ENCODE assay signal across 16 cellular contexts in genomic region chr22:45478108-45478771, GRCh38. TPM values are rescaled to one million over a fixed set of nuclear protein-coding genes. Genes with fewer than 3 reads are reported as not detected.
A peak's percentile ranks its signal among the peaks of the same experiment; 100 is the strongest.
DNase-seq lines count a peak whose midpoint lies in the region; TF ChIP-seq lines count a peak whose summit lies in the region.
"Had no signal": no experiment of that assay in that cellular context is flagged by ENCODE, and none has a peak within 500 bp of the region (broad histone marks: within the 10 kb centered on the region; RNA-seq: fewer than 3 reads in every experiment).

No MANE protein-coding gene starts in this region.

- H3K4me3 Mint-ChIP-seq in osteocyte (ENCODE audit: unreplicated experiment) = no peak overlapping the region
- H3K4me3 Mint-ChIP-seq: activated T-helper 17 cell treated with anti-CD3 and anti-CD28 coated beads, Interleukin-2, amount 50 U/mL, for 72 hours; CD4-positive, CD25-positive, alpha-beta regulatory T cell; dendritic cell treated with granulocyte-macrophage colony-stimulating factor and Interleukin-4, amounts not matched to agents 40 ng/mL and 50 ng/mL, for 4 days; naive thymus-derived CD4-positive, alpha-beta T cell had no signal

- H3K27ac Mint-ChIP-seq in osteocyte (ENCODE audit: unreplicated experiment) = peak overlapping the region; percentile 82
- H3K27ac Mint-ChIP-seq: activated T-helper 17 cell treated with anti-CD3 and anti-CD28 coated beads, Interleukin-2, amount 50 U/mL, for 72 hours; CD4-positive, CD25-positive, alpha-beta regulatory T cell; dendritic cell treated with granulocyte-macrophage colony-stimulating factor and Interleukin-4, amounts not matched to agents 40 ng/mL and 50 ng/mL, for 4 days; naive thymus-derived CD4-positive, alpha-beta T cell had no signal

- no peak overlapping the region for H3K4me3 ChIP-seq in epithelial cell of esophagus (ENCODE audit: low read length)
- H3K4me3 ChIP-seq: HAP-1, SK-N-MC had no signal

- H3K36me3 Mint-ChIP-seq in osteocyte (ENCODE audit: unreplicated experiment) = no peaks in the 10 kb centered on the region
- H3K36me3 Mint-ChIP-seq: CD4-positive, CD25-positive, alpha-beta regulatory T cell; naive thymus-derived CD4-positive, alpha-beta T cell had no signal

- peaks cover 60% of the 10 kb centered on the region for H3K4me1 Mint-ChIP-seq in osteocyte (ENCODE audit: unreplicated experiment)
- H3K4me1 Mint-ChIP-seq: activated T-helper 17 cell treated with anti-CD3 and anti-CD28 coated beads, Interleukin-2, amount 50 U/mL, for 72 hours; CD4-positive, CD25-positive, alpha-beta regulatory T cell had no signal

- H3K9me3 Mint-ChIP-seq in osteocyte (ENCODE audit: unreplicated experiment) = no peaks in the 10 kb centered on the region
- H3K9me3 Mint-ChIP-seq: activated T-helper 17 cell treated with anti-CD3 and anti-CD28 coated beads, Interleukin-2, amount 50 U/mL, for 72 hours had no signal

- no peaks in the 10 kb centered on the region for H3K27me3 Mint-ChIP-seq in osteocyte (ENCODE audit: unreplicated experiment)

- TF ChIP-seq CTCF in epithelial cell of esophagus (IDR thresholded peaks at IDR 0.05; ENCODE audit: insufficient read depth, low read depth, low read length, missing control alignments) (no peak), osteocyte (IDR thresholded peaks at IDR 0.05) (no peak)

- DNase-seq in AG20443 (ENCODE audit: low spot score) (peak; percentile 53), NCI-H146 treated with DMSO at 0.1 percent for 48 hours (lab: John Stamatoyannopoulos, UW; ENCODE audit: unreplicated experiment) (peak; percentile 30), epithelial cell of esophagus (ENCODE audit: low read depth) (peak; percentile 56), osteocyte (ENCODE audit: extremely low spot score, unreplicated experiment) (no peak), HT-29 (ENCODE audit: low spot score) (no peak), SK-N-DZ (ENCODE audit: low spot score) (no peak)
- no peak for DNase-seq in activated CD8-positive, alpha-beta memory T cell treated with anti-CD3 and anti-CD28 coated beads, Interleukin-2, amount 50 U/mL, for 48 hours
- no peak for DNase-seq in effector CD8-positive, alpha-beta T cell (lab: John Stamatoyannopoulos, UW)
- DNase-seq: CD4-positive, CD25-positive, alpha-beta regulatory T cell; naive thymus-derived CD4-positive, alpha-beta T cell; NCI-H524 treated with DMSO at 0.1 percent for 48 hours; stimulated activated naive CD4-positive, alpha-beta T cell treated with Interleukin-2 at 50 U/mL for 16 hours had no signal

RNA-seq across cellular contexts. Expression of gene FBLN1, which starts 24.4 kb away (rescaled TPM):
- 211 and 240 TPM in 2 replicates for total RNA-seq in osteocyte
- total RNA-seq in HT-29 (2014; rRNA removed; shearing (Covaris generic)) = 0.43 and 0.63 TPM in 2 replicates
- polyA plus RNA-seq in SK-N-DZ (2014; cell fraction: cytosol; rRNA removed) = 94.6 and 108 TPM in 2 replicates
- polyA plus RNA-seq in SK-N-DZ (2014; cell fraction: nucleus; rRNA removed) = 61.4 and 109 TPM in 2 replicates
- polyA plus RNA-seq: CD4-positive, CD25-positive, alpha-beta regulatory T cell; naive thymus-derived CD4-positive, alpha-beta T cell had no signal

Comparison
In these comparisons a context has a peak if more than half of its experiments do, and no peak if none do; other contexts are left out.
1. DNase-seq: peak in AG20443 (single experiment), NCI-H146 treated with DMSO at 0.1 percent for 48 hours (single experiment) and epithelial cell of esophagus (single experiment); none in osteocyte (single experiment), HT-29 (single experiment), activated CD8-positive, alpha-beta memory T cell treated with anti-CD3 and anti-CD28 coated beads, Interleukin-2, amount 50 U/mL, for 48 hours (single experiment), SK-N-DZ (single experiment) and effector CD8-positive, alpha-beta T cell (single experiment).
2. RNA of gene FBLN1, which starts 24.4 kb away (total RNA-seq): 211 to 240 TPM in osteocyte; 0.43 to 0.63 TPM in HT-29; every median in the first group is over 100 times any median in the second.